22 cellular contexts compared by ENCODE assay signal in the genomic region with DNA sequence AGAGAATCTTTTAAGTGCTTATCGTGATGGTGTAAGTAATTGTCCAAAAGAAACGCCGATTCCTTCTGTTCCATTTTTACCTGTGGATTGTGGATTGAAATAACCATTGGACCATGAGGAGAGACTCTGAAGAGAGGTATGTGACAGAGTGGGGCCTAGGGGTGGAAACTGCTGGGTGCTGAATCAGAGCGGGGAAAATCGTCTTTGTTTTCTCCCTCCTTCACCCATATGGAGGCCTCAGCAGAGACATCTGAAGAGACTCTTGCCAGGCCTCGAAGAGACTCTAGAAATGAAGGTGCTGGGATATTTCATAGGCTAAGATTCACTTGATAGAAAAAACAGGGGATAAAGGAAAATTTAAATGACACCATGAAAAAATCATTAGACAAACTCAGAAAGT.
"Had no signal": no experiment of that assay in that cellular context is flagged by ENCODE, and none has a peak within 500 bp of the region (broad histone marks: within the 10 kb centered on the region; RNA-seq: fewer than 3 reads in every experiment).

No MANE protein-coding gene starts in this region.

- ATAC-seq: activated T-cell treated with anti-CD3 and anti-CD28 coated beads, Interleukin-2, amount 50 U/mL, for 72 hours had no signal

- H3K4me1 Mint-ChIP-seq: endodermal cell, nephron had no signal

- H3K9me3 Mint-ChIP-seq: endodermal cell, nephron had no signal

- H3K4me3 ChIP-seq: dorsolateral prefrontal cortex, lung, transverse colon, uterus had no signal

- DNase-seq: activated CD4-positive, alpha-beta T cell treated with anti-CD3 and anti-CD28 coated beads, Interleukin-2, amount 50 U/mL, for 4 hours; activated effector memory CD4-positive, alpha-beta T cell treated with anti-CD3 and anti-CD28 coated beads, Interleukin-2, amount 50 U/mL, for 16 hours; activated naive CD4-positive, alpha-beta T cell treated with anti-CD3 and anti-CD28 coated beads, Interleukin-2, amount 50 U/mL, for 16 hours; activated T-cell treated with anti-CD3 and anti-CD28 coated beads, Interleukin-2, amount 50 U/mL, for 72 hours; aorta; brain microvascular endothelial cell; central memory CD4-positive, alpha-beta T cell; dorsolateral prefrontal cortex; endodermal cell; foreskin keratinocyte; glutamatergic neuron; hippocampal formation; islet precursor cell; posterior cingulate gyrus; retina; stimulated activated CD8-positive, alpha-beta memory T cell treated with anti-CD3 and anti-CD28 coated beads, Interleukin-4, amount 100 ng/mL, for 48 hours; stimulated activated naive CD4-positive, alpha-beta T cell treated with Interleukin-2 at 50 U/mL for 16 hours; transverse colon; uterus had no signal

- H3K27ac Mint-ChIP-seq: activated T-cell treated with anti-CD3 and anti-CD28 coated beads, Interleukin-2, amount 50 U/mL, for 72 hours; endodermal cell; nephron had no signal

- H3K4me3 Mint-ChIP-seq: activated T-cell treated with anti-CD3 and anti-CD28 coated beads, Interleukin-2, amount 50 U/mL, for 72 hours; nephron had no signal

- H3K27ac ChIP-seq: brain microvascular endothelial cell, dorsolateral prefrontal cortex, foreskin keratinocyte, transverse colon, uterus had no signal

- H3K9me3 ChIP-seq: transverse colon, uterus had no signal

- H3K36me3 ChIP-seq: brain microvascular endothelial cell, transverse colon, uterus had no signal

- H3K27me3 ChIP-seq: brain microvascular endothelial cell, dorsolateral prefrontal cortex, foreskin keratinocyte, transverse colon, uterus had no signal

- H3K4me1 ChIP-seq: foreskin keratinocyte, transverse colon, uterus had no signal

- FAIRE-seq: colon had no signal
